ENCODE assay signal across 25 cellular contexts in the genomic region with DNA sequence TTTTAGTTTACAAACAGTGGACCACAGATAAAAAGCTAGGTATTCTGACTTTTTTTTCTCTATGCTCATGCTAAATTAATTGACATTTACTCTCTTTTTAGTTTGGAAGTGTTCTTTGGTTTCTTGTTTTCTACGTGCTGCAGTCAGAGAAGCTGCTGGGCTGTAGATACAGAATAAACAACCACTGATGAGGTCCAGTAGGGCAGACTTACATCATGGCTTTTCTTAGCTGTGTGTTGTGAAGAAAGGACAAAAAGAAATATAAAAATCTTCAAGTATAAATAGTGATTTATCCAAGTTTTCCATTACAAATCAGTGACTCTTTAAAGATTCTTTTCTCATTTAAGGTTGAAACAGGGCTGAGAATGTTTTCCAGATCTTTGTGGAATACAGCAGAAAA.
DNase-seq lines count a peak whose midpoint lies in the region; TF ChIP-seq lines count a peak whose summit lies in the region.
"Had no signal": no experiment of that assay in that cellular context is flagged by ENCODE, and none has a peak within 500 bp of the region (broad histone marks: within the 10 kb centered on the region; RNA-seq: fewer than 3 reads in every experiment).

No MANE protein-coding gene starts in this region.

- H3K4ac ChIP-seq in H9 (ENCODE audit: low read depth, low read length) = no peak overlapping the region

- H3K4me3 ChIP-seq in ascending aorta (peak overlapping the region in 1 of 2 donors; percentile 19), esophagus muscularis mucosa (no peak overlapping the region), muscle layer of duodenum (ENCODE audit: low read depth in 1 of 2, low read length in 2 of 2) (no peak overlapping the region), stomach smooth muscle (ENCODE audit: low read length in 2 of 2) (peak overlapping the region in 1 of 2 donors; percentile 12)
- H3K4me3 ChIP-seq: cardiac muscle cell, HAP-1 had no signal

- H2BK5ac ChIP-seq in H9 (ENCODE audit: insufficient read length, low read length) = no peak overlapping the region

- H4K20me1 ChIP-seq in H9 (ENCODE audit: control insufficient read depth, insufficient read depth, insufficient read length) = no peaks in the 10 kb centered on the region

- no peak for DNase-seq in ascending aorta (ENCODE audit: low spot score in 2 of 2)
- no peak for DNase-seq in esophagus muscularis mucosa (ENCODE audit: extremely low spot score)
- no peak for DNase-seq in NCI-H1092 treated with DMSO at 0.1 percent for 48 hours (lab: John Stamatoyannopoulos, UW)
- no peak for DNase-seq in H9
- DNase-seq in superior temporal gyrus (ENCODE audit: extremely low spot score) = no peak
- no peak for DNase-seq in activated CD4-positive, alpha-beta T cell treated with anti-CD3 and anti-CD28 coated beads, Interleukin-2, amount 10 ng/mL, durations not matched to agents 24 days and 14 days
- DNase-seq: activated CD4-positive, alpha-beta memory T cell treated with anti-CD3 and anti-CD28 coated beads for 36 hours; activated naive CD4-positive, alpha-beta T cell treated with anti-CD3 and anti-CD28 coated beads, Interleukin-2, amount 50 U/mL, for 16 hours; anterior cingulate cortex; C1 segment of cervical spinal cord; Caco-2; DMS79; GDM1; glutamatergic neuron; mammary epithelial cell; NCI-H1048; NCI-H187 treated with DMSO at 0.1 percent for 48 hours; stimulated activated CD4-positive, alpha-beta T cell treated with anti-CD3 and anti-CD28 coated beads, Interleukin-2, amount 100 ng/mL, for 24 hours had no signal

- no peaks in the 10 kb centered on the region for H3K79me1 ChIP-seq in H9 (ENCODE audit: insufficient read depth, low read depth, low read length, poor library complexity, severe bottlenecking)

- H4K91ac ChIP-seq in H9 (ENCODE audit: insufficient read length, low read depth, low read length) = no peak overlapping the region

- no peaks in the 10 kb centered on the region for H3K27me3 Mint-ChIP-seq in H9 (ENCODE audit: low read depth)
- H3K27me3 Mint-ChIP-seq in activated CD4-positive, alpha-beta T cell treated with anti-CD3 and anti-CD28 coated beads, Interleukin-2, amount 10 ng/mL, durations not matched to agents 24 days and 14 days = no peaks in the 10 kb centered on the region
- H3K27me3 Mint-ChIP-seq: activated CD4-positive, alpha-beta memory T cell treated with anti-CD3 and anti-CD28 coated beads for 36 hours; activated T-helper 17 cell treated with anti-CD3 and anti-CD28 coated beads, Interleukin-2, amount 50 U/mL, for 72 hours; IgD-negative memory B cell had no signal

- peaks cover 10 to 67% of the 10 kb centered on the region in 2 donors for H3K4me1 ChIP-seq in ascending aorta
- H3K4me1 ChIP-seq in esophagus muscularis mucosa = peaks cover 48 to 68% (median 60%) of the 10 kb centered on the region in 4 donors
- H3K4me1 ChIP-seq in muscle layer of duodenum (ENCODE audit: control insufficient read depth in 1 of 2, insufficient read depth in 2 of 2, low read length in 2 of 2) = peaks cover 13 to 28% of the 10 kb centered on the region in 2 donors
- H3K4me1 ChIP-seq in stomach smooth muscle (ENCODE audit: control insufficient read depth, insufficient read depth, low read length) = peaks cover 20% of the 10 kb centered on the region
- no peaks in the 10 kb centered on the region; the same call in 1 of the 2 replicates for H3K4me1 ChIP-seq in H9 (ENCODE audit: insufficient read depth, low read length)

- no peak overlapping the region for H2AK5ac ChIP-seq in H9 (ENCODE audit: insufficient read length, low read length)

- no peaks in the 10 kb centered on the region for H3K36me3 ChIP-seq in ascending aorta
- no peaks in the 10 kb centered on the region for H3K36me3 ChIP-seq in esophagus muscularis mucosa
- no peaks in the 10 kb centered on the region for H3K36me3 ChIP-seq in muscle layer of duodenum (ENCODE audit: control insufficient read depth in 1 of 2, insufficient read depth in 2 of 2, low read length in 2 of 2)
- H3K36me3 ChIP-seq in stomach smooth muscle (ENCODE audit: control insufficient read depth in 2 of 2, insufficient read depth in 2 of 2, low read length in 2 of 2) = no peaks in the 10 kb centered on the region
- H3K36me3 ChIP-seq: cardiac muscle cell, HAP-1, neutrophil had no signal

- H3K56ac ChIP-seq in H9 (ENCODE audit: insufficient read length, low read depth, low read length) = no peak overlapping the region

- no peak overlapping the region for H2AFZ ChIP-seq in H9 (ENCODE audit: low read length)

- WGBS in esophagus muscularis mucosa = 34% methylated on average over 1 of the region's 1 CpG
- WGBS in H9 (ENCODE audit: extremely low coverage, insufficient read length, low lambda C conversion rate) = no CpG with 5 or more reads among the region's 1 CpG

- H2BK12ac ChIP-seq in H9 (ENCODE audit: insufficient read length, low read depth, low read length) = no peak overlapping the region

- peaks cover 21 to 23% of the 10 kb centered on the region in 2 experiments for H3K4me1 Mint-ChIP-seq in H9
- peaks cover 15% of the 10 kb centered on the region for H3K4me1 Mint-ChIP-seq in activated CD4-positive, alpha-beta T cell treated with anti-CD3 and anti-CD28 coated beads, Interleukin-2, amount 10 ng/mL, durations not matched to agents 24 days and 14 days
- H3K4me1 Mint-ChIP-seq: activated T-helper 17 cell treated with anti-CD3 and anti-CD28 coated beads, Interleukin-2, amount 50 U/mL, for 72 hours had no signal

- H2BK20ac ChIP-seq in H9 (ENCODE audit: low read depth, low read length, poor library complexity, severe bottlenecking) = no peak overlapping the region

- peak overlapping the region; percentile 84 to 92 for H3K27ac ChIP-seq in ascending aorta
- peak overlapping the region in 3 of 4 donors; percentile 67 to 75 (median 69) for H3K27ac ChIP-seq in esophagus muscularis mucosa (replicated peaks in 1 of 4)
- peak overlapping the region; percentile 22 for H3K27ac ChIP-seq in muscle layer of duodenum (ENCODE audit: low read length)
- peak overlapping the region; percentile 50 for H3K27ac ChIP-seq in stomach smooth muscle (ENCODE audit: low read length)
- no peak overlapping the region for H3K27ac ChIP-seq in H9 (ENCODE audit: insufficient read length, low read depth, low read length)
- H3K27ac ChIP-seq: cardiac muscle cell, neutrophil had no signal

- no peak overlapping the region for H4K8ac ChIP-seq in H9 (replicated peaks; ENCODE audit: insufficient read length, low read depth, low read length)

- no peak overlapping the region for H2BK120ac ChIP-seq in H9 (ENCODE audit: low read depth, low read length, poor library complexity, severe bottlenecking)

- H3T11ph ChIP-seq in H9 (ENCODE audit: low read length) = no peak overlapping the region

- H3K27me3 ChIP-seq in ascending aorta (no peaks in the 10 kb centered on the region), esophagus muscularis mucosa (no peaks in the 10 kb centered on the region), muscle layer of duodenum (ENCODE audit: low read depth, low read length) (no peaks in the 10 kb centered on the region), stomach smooth muscle (ENCODE audit: control insufficient read depth in 1 of 2, insufficient read depth in 2 of 2, low read length in 2 of 2) (no peaks in the 10 kb centered on the region), H9 (ENCODE audit: insufficient read depth, low read length) (no peaks in the 10 kb centered on the region)
- H3K27me3 ChIP-seq: neutrophil had no signal

- H3K23me2 ChIP-seq in H9 (ENCODE audit: insufficient read length, low read depth, low read length, poor library complexity, severe bottlenecking) = no peaks in the 10 kb centered on the region

- H3K4me2 ChIP-seq in H9 (ENCODE audit: insufficient read depth, insufficient read length, low read length) = no peak overlapping the region

- no peak overlapping the region for H3K14ac ChIP-seq in H9 (ENCODE audit: insufficient read depth, low read length)

- no peak overlapping the region for H3K4me3 Mint-ChIP-seq in H9
- H3K4me3 Mint-ChIP-seq in activated CD4-positive, alpha-beta T cell treated with anti-CD3 and anti-CD28 coated beads, Interleukin-2, amount 10 ng/mL, durations not matched to agents 24 days and 14 days = no peak overlapping the region
- H3K4me3 Mint-ChIP-seq: activated CD4-positive, alpha-beta memory T cell treated with anti-CD3 and anti-CD28 coated beads for 36 hours; activated T-helper 17 cell treated with anti-CD3 and anti-CD28 coated beads, Interleukin-2, amount 50 U/mL, for 72 hours had no signal

- no peak overlapping the region for H3K23ac ChIP-seq in H9 (ENCODE audit: insufficient read length, low read depth, low read length)

- no peak overlapping the region for H3K9ac ChIP-seq in stomach smooth muscle (ENCODE audit: low read length in 2 of 2)
- H3K9ac ChIP-seq in H9 (ENCODE audit: extremely low read depth, insufficient read length, low read length) = no peak overlapping the region

- H3K18ac ChIP-seq in H9 (ENCODE audit: insufficient read length, low read depth, low read length) = no peak overlapping the region

- no peaks in the 10 kb centered on the region for H3K9me3 ChIP-seq in ascending aorta
- H3K9me3 ChIP-seq in esophagus muscularis mucosa = no peaks in the 10 kb centered on the region
- H3K9me3 ChIP-seq in muscle layer of duodenum (ENCODE audit: control insufficient read depth in 1 of 2, low read length in 2 of 2) = no peaks in the 10 kb centered on the region
- H3K9me3 ChIP-seq in stomach smooth muscle (ENCODE audit: control insufficient read depth in 2 of 2, low read length in 2 of 2) = no peaks in the 10 kb centered on the region
- no peaks in the 10 kb centered on the region for H3K9me3 ChIP-seq in H9 (ENCODE audit: control insufficient read depth, low read depth, low read length)
- H3K9me3 ChIP-seq: Caco-2, HAP-1, neutrophil had no signal

- H3K79me2 ChIP-seq in H9 (ENCODE audit: insufficient read depth, low read length) = no peaks in the 10 kb centered on the region

- H3K27ac Mint-ChIP-seq in H9 = no peak overlapping the region
- H3K27ac Mint-ChIP-seq in activated CD4-positive, alpha-beta T cell treated with anti-CD3 and anti-CD28 coated beads, Interleukin-2, amount 10 ng/mL, durations not matched to agents 24 days and 14 days = no peak overlapping the region
- H3K27ac Mint-ChIP-seq: activated CD4-positive, alpha-beta memory T cell treated with anti-CD3 and anti-CD28 coated beads for 36 hours; activated T-helper 17 cell treated with anti-CD3 and anti-CD28 coated beads, Interleukin-2, amount 50 U/mL, for 72 hours; IgD-negative memory B cell had no signal

- no peak overlapping the region for H2BK15ac ChIP-seq in H9 (ENCODE audit: low read depth, low read length)

- intact Hi-C loops in ascending aorta (cut with DNase I) = loop anchor here (2.0 to 5.0 kb wide), 2 partner anchors 27 to 63 kb away; no protein-coding TSS in a partner anchor
- intact Hi-C loops in esophagus muscularis mucosa (cut with DNase I) = no loop called here
- intact Hi-C loops in activated CD4-positive, alpha-beta T cell treated with anti-CD3 and anti-CD28 coated beads, Interleukin-2, amount 10 ng/mL, durations not matched to agents 24 days and 14 days (cut with micrococcal nuclease) = no loop called here

- H3K9me3 Mint-ChIP-seq in H9 = no peaks in the 10 kb centered on the region
- no peaks in the 10 kb centered on the region for H3K9me3 Mint-ChIP-seq in activated CD4-positive, alpha-beta T cell treated with anti-CD3 and anti-CD28 coated beads, Interleukin-2, amount 10 ng/mL, durations not matched to agents 24 days and 14 days
- H3K9me3 Mint-ChIP-seq: activated CD4-positive, alpha-beta memory T cell treated with anti-CD3 and anti-CD28 coated beads for 36 hours; activated T-helper 17 cell treated with anti-CD3 and anti-CD28 coated beads, Interleukin-2, amount 50 U/mL, for 72 hours; IgD-negative memory B cell had no signal

- TF ChIP-seq POLR2A in esophagus muscularis mucosa (IDR thresholded peaks at IDR 0.05; ENCODE audit: low read depth) = no peak

- no peak overlapping the region for H4K5ac ChIP-seq in H9 (ENCODE audit: insufficient read length, low read depth, low read length)

- TF ChIP-seq EP300 in esophagus muscularis mucosa (IDR thresholded peaks at IDR 0.05) = no peak

- no peak for TF ChIP-seq CTCF in ascending aorta (IDR thresholded peaks at IDR 0.05)
- no peak for TF ChIP-seq CTCF in esophagus muscularis mucosa (IDR thresholded peaks at IDR 0.05)
- no peak for TF ChIP-seq CTCF in H9 (conservative IDR thresholded peaks at IDR 0.05)

- H3K36me3 Mint-ChIP-seq in H9 (ENCODE audit: insufficient read depth in 1 of 3, low read depth in 3 of 3) = no peaks in the 10 kb centered on the region; a peak in 1 of 7 replicates
- H3K36me3 Mint-ChIP-seq in activated CD4-positive, alpha-beta T cell treated with anti-CD3 and anti-CD28 coated beads, Interleukin-2, amount 10 ng/mL, durations not matched to agents 24 days and 14 days (ENCODE audit: low read depth) = no peaks in the 10 kb centered on the region
- H3K36me3 Mint-ChIP-seq: activated CD4-positive, alpha-beta memory T cell treated with anti-CD3 and anti-CD28 coated beads for 36 hours had no signal
